Comparison of ENCODE assay signal across 9 cellular contexts in genomic region chr13:33349314-33349995, GRCh38.
DNase-seq lines count a peak whose midpoint lies in the region; ATAC-seq, FAIRE-seq and TF ChIP-seq lines count a peak whose summit lies in the region.
"Had no signal": no experiment of that assay in that cellular context is flagged by ENCODE, and none has a peak within 500 bp of the region (broad histone marks: within the 10 kb centered on the region; RNA-seq: fewer than 3 reads in every experiment).

No MANE protein-coding gene starts in this region.

- H2BK120ac ChIP-seq in H1 (replicated peaks; ENCODE audit: low read depth, low read length): no peak overlapping the region
- H2BK120ac ChIP-seq in mesenchymal stem cell (ENCODE audit: low read depth, low read length): peak overlapping the region; percentile 98

- CTCF ChIA-PET in H1 (lab: Charles Lee; ENCODE audit: partially characterized antibody): interaction anchor here (0.7 kb wide), 1 partner anchor 42 kb away, joined by 3 read pairs; no protein-coding TSS in a partner anchor

- H3K18ac ChIP-seq in H1 (ENCODE audit: extremely low read depth, low read length): no peak overlapping the region
- peak overlapping the region; percentile 83 to 99 for H3K18ac ChIP-seq in mesenchymal stem cell (ENCODE audit: low read depth in 1 of 2, low read length in 2 of 2)

- ATAC-seq in effector memory CD8-positive, alpha-beta T cell (replicated peaks): no peak
- ATAC-seq in GM19455 (IDR thresholded peaks at IDR 0.05; ENCODE audit: unreplicated experiment): no peak

- WGBS in H1 (ENCODE audit: extremely low coverage in 1 of 2, insufficient coverage in 1 of 2, insufficient read length in 1 of 2, insufficient replicate concordance in 2 of 2, low coverage in 1 of 2, low lambda C conversion rate in 2 of 2, missing lambda C conversion rate in 1 of 2), 2 experiments: 50% methylated on average over 19 of the region's 20 CpGs; no CpG with 5 or more reads in 1 of the 2 experiments
- 33% methylated on average over 18 of the region's 20 CpGs for WGBS in mesenchymal stem cell
- 11 to 12% methylated on average over 11 to 16 of the region's 20 CpGs for WGBS in thyroid gland, 2 donors

- H2AFZ ChIP-seq in H1 (ENCODE audit: low read length): no peak overlapping the region; the same call in 1 of the 2 replicates
- H2AFZ ChIP-seq in mesenchymal stem cell (ENCODE audit: low read depth, low read length): no peak overlapping the region

- peaks cover 3 to 21% (median 20%) of the 10 kb centered on the region in 4 experiments for H3K27me3 ChIP-seq in H1 (replicated peaks in 1 of 4; ENCODE audit: control insufficient read depth in 3 of 4, extremely low read depth in 1 of 4, insufficient read depth in 3 of 4, low read length in 3 of 4)
- no peaks in the 10 kb centered on the region for H3K27me3 ChIP-seq in mesenchymal stem cell (ENCODE audit: control insufficient read depth in 1 of 2, insufficient read depth in 1 of 2, low read length in 2 of 2)
- H3K27me3 ChIP-seq in thyroid gland: no peaks in the 10 kb centered on the region

- H3K79me2 ChIP-seq in H1 (ENCODE audit: control insufficient read depth in 1 of 2, insufficient read depth in 2 of 2, low read length in 2 of 2): no peaks in the 10 kb centered on the region

- no peak overlapping the region for H3K56ac ChIP-seq in H1 (replicated peaks; ENCODE audit: insufficient read length, low read depth, low read length)

- H3K27ac Mint-ChIP-seq in effector memory CD8-positive, alpha-beta T cell: no peak overlapping the region

- peaks cover 4% of the 10 kb centered on the region; the same call in 1 of the 2 replicates for H3K23me2 ChIP-seq in H1 (ENCODE audit: low read depth, low read length)

- H2BK12ac ChIP-seq in H1 (ENCODE audit: low read depth, low read length): peak overlapping the region; percentile 11; the same call in 1 of the 2 replicates
- peak overlapping the region; percentile 23 to 81 for H2BK12ac ChIP-seq in mesenchymal stem cell (ENCODE audit: low read length in 2 of 2)

- H3K4me3 Mint-ChIP-seq in effector memory CD8-positive, alpha-beta T cell: no peak overlapping the region

- H2BK5ac ChIP-seq in H1 (ENCODE audit: low read depth, low read length) (no peak overlapping the region), mesenchymal stem cell (ENCODE audit: low read depth, low read length, poor library complexity, severe bottlenecking) (no peak overlapping the region)

- no peak overlapping the region for H2BK20ac ChIP-seq in H1 (ENCODE audit: low read length)

- H3K36me3 ChIP-seq in H1 (ENCODE audit: control insufficient read depth in 2 of 4, insufficient read depth in 4 of 4, low read length in 3 of 4): no peaks in the 10 kb centered on the region
- no peaks in the 10 kb centered on the region for H3K36me3 ChIP-seq in mesenchymal stem cell (ENCODE audit: control insufficient read depth in 1 of 2, insufficient read depth in 2 of 2, low read depth in 1 of 2, low read length in 2 of 2)
- no peaks in the 10 kb centered on the region for H3K36me3 ChIP-seq in thyroid gland

- POLR2A ChIA-PET in H1 (lab: Charles Lee; ENCODE audit: partially characterized antibody): no interaction called here

- H3K79me1 ChIP-seq in H1 (ENCODE audit: low read depth, low read length): no peaks in the 10 kb centered on the region
- peaks cover 8% of the 10 kb centered on the region for H3K79me1 ChIP-seq in mesenchymal stem cell (replicated peaks; ENCODE audit: low read length, poor library complexity, severe bottlenecking)

- H4K20me1 ChIP-seq in H1 (replicated peaks in 1 of 2; ENCODE audit: control insufficient read depth in 1 of 2, insufficient read depth in 2 of 2, low read length in 2 of 2): no peaks in the 10 kb centered on the region

- H4K8ac ChIP-seq in H1 (ENCODE audit: extremely low read depth, insufficient read depth, low read length) (no peak overlapping the region), mesenchymal stem cell (ENCODE audit: low read length) (peak overlapping the region; percentile 59)

- H2AK5ac ChIP-seq in H1 (ENCODE audit: low read depth, low read length) (no peak overlapping the region), mesenchymal stem cell (ENCODE audit: low read length, severe bottlenecking) (no peak overlapping the region)

- DNase-seq in KBM-7 (peak; percentile 61), H1 (ENCODE audit: low read depth in 1 of 2, low spot score in 2 of 2) (no peak), mesenchymal stem cell (peak; percentile 77), thyroid gland (peak; percentile 57 to 59), NCI-H2107 treated with DMSO at 0.1 percent for 48 hours (lab: John Stamatoyannopoulos, UW; ENCODE audit: unreplicated experiment) (no peak), NCI-H774 (lab: John Stamatoyannopoulos, UW) (no peak)
- DNase-seq in effector memory CD8-positive, alpha-beta T cell: no peak
- DNase-seq: NCI-H2029 had no signal

- intact Hi-C loops in thyroid gland (cut with DNase I): no loop called here

- H3K23ac ChIP-seq in H1 (ENCODE audit: insufficient read length): no peak overlapping the region
- no peak overlapping the region for H3K23ac ChIP-seq in mesenchymal stem cell (ENCODE audit: low read length in 2 of 2)

- H4K5ac ChIP-seq in H1 (ENCODE audit: insufficient read length, low read depth, low read length): no peak overlapping the region

- H3K14ac ChIP-seq in H1 (ENCODE audit: insufficient read length) (no peak overlapping the region), mesenchymal stem cell (ENCODE audit: low read length in 2 of 2) (peak overlapping the region in 1 of 2 experiments; percentile 75)

- no peaks in the 10 kb centered on the region for H3K9me3 Mint-ChIP-seq in effector memory CD8-positive, alpha-beta T cell

- H3K9me3 ChIP-seq in H1 (ENCODE audit: insufficient read depth in 2 of 2, low read depth in 1 of 2, low read length in 1 of 2): no peaks in the 10 kb centered on the region
- no peaks in the 10 kb centered on the region for H3K9me3 ChIP-seq in mesenchymal stem cell (ENCODE audit: control insufficient read depth, low read length)
- no peaks in the 10 kb centered on the region for H3K9me3 ChIP-seq in thyroid gland

- TF ChIP-seq CTCF in H1 (IDR thresholded peaks at IDR 0.05; ENCODE audit: control extremely low read depth in 1 of 3, insufficient read depth in 1 of 3, low read depth in 1 of 3, low read length in 3 of 3) (no peak), thyroid gland (IDR thresholded peaks at IDR 0.05) (peak in 1 of 6 experiments; percentile 16)

- H3K4me1 Mint-ChIP-seq in effector memory CD8-positive, alpha-beta T cell (ENCODE audit: low read depth in 2 of 2): peaks cover 0 to 4% of the 10 kb centered on the region in 2 donors

- H3K4me2 ChIP-seq in H1 (ENCODE audit: insufficient read depth in 1 of 2, low read depth in 2 of 2, low read length in 2 of 2) (peak overlapping the region; percentile 87 to 91), mesenchymal stem cell (ENCODE audit: low read length, poor library complexity, severe bottlenecking) (peak overlapping the region; percentile 88)

- no peak for FAIRE-seq in H1 (lab: Jason Lieb, UNC)

- H3K4ac ChIP-seq in H1 (replicated peaks; ENCODE audit: insufficient read length, low read depth, low read length): no peak overlapping the region
- H3K4ac ChIP-seq in mesenchymal stem cell (ENCODE audit: low read depth in 1 of 2, low read length in 2 of 2): peak overlapping the region; percentile 68 to 88

- TF ChIP-seq EP300 in H1 (IDR thresholded peaks at IDR 0.05; ENCODE audit: borderline replicate concordance in 1 of 2, low read depth in 2 of 2, low read length in 2 of 2): no peak

- no peak for TF ChIP-seq POLR2A in H1 (IDR thresholded peaks at IDR 0.05; ENCODE audit: control extremely low read depth in 1 of 2, low read depth in 2 of 2, low read length in 2 of 2)
- TF ChIP-seq POLR2A in thyroid gland (IDR thresholded peaks at IDR 0.05): peak in 1 of 2 donors; percentile 55

- H4K91ac ChIP-seq in H1 (replicated peaks; ENCODE audit: insufficient read length, low read length) (no peak overlapping the region), mesenchymal stem cell (ENCODE audit: low read length) (peak overlapping the region; percentile 73)

- H3K27ac ChIP-seq in H1 (ENCODE audit: low read depth, low read length) (no peak overlapping the region), mesenchymal stem cell (ENCODE audit: low read length, poor library complexity, severe bottlenecking) (no peak overlapping the region), thyroid gland (peak overlapping the region; percentile 87 to 98 (median 91))

- H3K27me3 Mint-ChIP-seq in effector memory CD8-positive, alpha-beta T cell: peaks cover 45 to 58% of the 10 kb centered on the region in 2 donors

- no peak overlapping the region for H3K9ac ChIP-seq in H1 (replicated peaks in 1 of 4; ENCODE audit: extremely low read depth in 1 of 4, low read depth in 3 of 4, low read length in 3 of 4)
- H3K9ac ChIP-seq in mesenchymal stem cell (ENCODE audit: low read length): peak overlapping the region; percentile 88

- no peak overlapping the region; the same call in 1 of the 2 replicates for H2BK15ac ChIP-seq in H1 (ENCODE audit: low read length)
- H2BK15ac ChIP-seq in mesenchymal stem cell (ENCODE audit: low read depth, poor library complexity, severe bottlenecking): no peak overlapping the region

- in situ Hi-C loops in KBM-7 (cut with MboI; ENCODE audit: low pct_unique_long_range_greater_than_20kb, low sequenced_read_pairs): no loop called here

- peak overlapping the region in 3 of 4 experiments; percentile 78 to 86 (median 82); a peak in 7 of 8 replicates for H3K4me3 ChIP-seq in H1 (ENCODE audit: extremely low read depth in 1 of 4, insufficient read depth in 2 of 4, low read depth in 3 of 4, low read length in 4 of 4)
- H3K4me3 ChIP-seq in mesenchymal stem cell (ENCODE audit: insufficient read depth in 1 of 2, low read depth in 1 of 2, low read length in 2 of 2): peak overlapping the region; percentile 83 to 85
- peak overlapping the region; percentile 47 to 88 (median 87) for H3K4me3 ChIP-seq in thyroid gland (replicated peaks in 1 of 3)

- H3K4me1 ChIP-seq in H1 (replicated peaks in 1 of 4; ENCODE audit: control insufficient read depth in 3 of 4, insufficient read depth in 4 of 4, low read length in 3 of 4) (peaks cover 0 to 5% (median 3%) of the 10 kb centered on the region in 4 experiments; a peak in 2 of 7 replicates), mesenchymal stem cell (ENCODE audit: control insufficient read depth, insufficient read depth, low read depth, low read length) (peaks cover 8% of the 10 kb centered on the region), thyroid gland (peaks cover 40 to 43% of the 10 kb centered on the region in 2 donors)

- H3K36me3 Mint-ChIP-seq in effector memory CD8-positive, alpha-beta T cell (ENCODE audit: insufficient read depth): no peaks in the 10 kb centered on the region

- no peak for TF ChIP-seq RAD21 in H1 (IDR thresholded peaks at IDR 0.05 in 1 of 2, conservative IDR thresholded peaks at IDR 0.05 in 1 of 2; ENCODE audit: low read depth in 2 of 2, low read length in 2 of 2)

TF ChIP-seq in H1, 55 proteins besides CTCF, POLR2A, EP300 and RAD21 (continues in another document):
- no peak for TF ChIP-seq SRF (IDR thresholded peaks at IDR 0.05; ENCODE audit: low read depth, low read length)

Comparison
In these comparisons a context has a peak if more than half of its experiments do, and no peak if none do; other contexts are left out.
1. DNase-seq: peak in KBM-7 (single experiment), mesenchymal stem cell (single experiment) and thyroid gland (2 of 2); none in H1 (0 of 2), NCI-H2107 treated with DMSO at 0.1 percent for 48 hours (single experiment), effector memory CD8-positive, alpha-beta T cell (0 of 3) and NCI-H774 (single experiment).
2. H3K27ac ChIP-seq: peak in thyroid gland (3 of 3); none in H1 (single experiment) and mesenchymal stem cell (single experiment).
3. Peak in every context shown above with its lines, with median percentiles within 50 percentile points of each other: H3K4me3 ChIP-seq.